18 cellular contexts compared by ENCODE assay signal in the genomic region with DNA sequence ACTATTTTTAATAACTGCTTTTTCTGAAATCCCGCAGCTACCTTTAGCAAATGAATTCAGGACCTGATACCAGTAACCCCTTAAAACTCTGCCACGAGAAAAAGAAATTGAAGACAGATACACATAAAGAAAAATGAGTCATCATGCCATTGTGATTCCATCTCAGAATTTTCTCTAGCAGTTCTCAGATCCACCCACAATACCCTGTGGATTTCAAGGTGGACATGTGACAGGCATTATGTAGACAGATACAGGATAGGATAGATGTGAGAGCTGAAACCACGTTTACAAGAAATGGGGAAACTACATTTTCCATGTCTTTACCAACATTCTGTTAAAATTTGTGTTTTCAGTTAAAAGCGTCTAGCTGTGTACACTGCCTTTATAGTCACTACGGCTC.
A peak's percentile ranks its signal among the peaks of the same experiment; 100 is the strongest.
DNase-seq lines count a peak whose midpoint lies in the region; ATAC-seq and TF ChIP-seq lines count a peak whose summit lies in the region.
"Had no signal": no experiment of that assay in that cellular context is flagged by ENCODE, and none has a peak within 500 bp of the region (broad histone marks: within the 10 kb centered on the region; RNA-seq: fewer than 3 reads in every experiment).

No MANE protein-coding gene starts in this region.

- ATAC-seq in GM21786 (IDR thresholded peaks at IDR 0.05; ENCODE audit: unreplicated experiment) (peak; percentile 38), GM18517 (IDR thresholded peaks at IDR 0.05; ENCODE audit: unreplicated experiment) (no peak)
- ATAC-seq: effector memory CD8-positive, alpha-beta T cell; stimulated activated naive CD8-positive, alpha-beta T cell treated with anti-CD3 and anti-CD28 coated beads, Interleukin-15, amount 100 ng/mL, for 72 hours had no signal

- no peak for TF ChIP-seq CTCF in fibroblast of mammary gland (conservative IDR thresholded peaks at IDR 0.05; ENCODE audit: control insufficient read depth, insufficient read depth, low read depth, low read length)

- H3K4me3 ChIP-seq in fibroblast of mammary gland (ENCODE audit: control insufficient read depth, low read depth, low read length): no peak overlapping the region
- H3K4me3 ChIP-seq: adrenal gland had no signal

- peak; percentile 21 for DNase-seq in EH (ENCODE audit: low read depth)
- DNase-seq in M059J (ENCODE audit: low read depth): peak; percentile 5
- DNase-seq in fibroblast of mammary gland (ENCODE audit: low read depth): peak; percentile 63
- no peak for DNase-seq in occipital lobe (lab: John Stamatoyannopoulos, UW)
- DNase-seq in amniotic stem cell (lab: John Stamatoyannopoulos, UW): no peak
- DNase-seq in HCEC 1CT: no peak
- DNase-seq: activated B cell treated with CpG ODN at 0.5 μM for 24 hours; adrenal gland; central memory CD4-positive, alpha-beta T cell; effector memory CD8-positive, alpha-beta T cell; GOT3; NCI-H2029 treated with DMSO at 0.1 percent for 48 hours; NCI-H526; retina; Right ventricle myocardium superior; stimulated activated naive CD8-positive, alpha-beta T cell treated with anti-CD3 and anti-CD28 coated beads, Interleukin-15, amount 100 ng/mL, for 72 hours had no signal

Comparison
In these comparisons a context has a peak if more than half of its experiments do, and no peak if none do; other contexts are left out.
1. DNase-seq: peak in EH (single experiment), M059J (single experiment) and fibroblast of mammary gland (single experiment); none in occipital lobe (single experiment), amniotic stem cell (single experiment) and HCEC 1CT (single experiment).